In the genomic region with DNA sequence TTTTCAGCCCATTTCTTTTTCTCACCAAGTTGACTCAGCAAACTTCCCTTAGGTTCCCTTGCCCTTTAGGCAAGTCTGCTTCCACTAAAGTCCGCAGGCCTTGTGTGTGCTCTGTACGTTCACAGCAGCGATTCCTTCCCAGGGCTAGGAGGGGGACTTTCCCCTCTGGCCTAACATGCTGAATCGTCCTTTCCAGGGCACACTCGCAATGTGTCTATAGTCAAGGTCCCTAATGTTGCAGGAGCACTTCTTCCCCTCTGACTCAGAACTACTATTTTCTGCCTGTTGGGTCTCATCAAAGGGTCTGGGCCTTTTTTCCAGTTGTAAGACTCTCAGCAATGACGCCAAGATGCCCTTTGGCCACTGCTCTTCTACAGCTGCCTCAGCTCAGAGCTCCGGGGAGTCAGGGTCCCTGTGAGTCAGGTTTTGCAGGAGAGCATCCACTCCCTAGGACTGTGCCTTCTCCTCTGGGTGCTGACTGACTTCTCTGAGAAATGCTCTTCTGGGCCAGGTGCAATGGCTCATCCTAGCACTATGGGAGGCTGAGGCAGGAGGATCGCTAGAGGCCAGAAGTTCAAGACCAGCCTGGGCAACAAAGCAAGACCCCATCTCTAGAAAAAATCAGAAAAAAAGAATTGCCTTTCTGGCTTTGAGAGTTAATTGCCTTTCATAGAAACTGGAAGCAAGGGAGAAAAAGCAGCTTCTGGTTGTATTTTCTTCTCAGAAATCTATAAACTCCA, we compare ENCODE assay signal across 1 cellular context.
TF ChIP-seq lines count a peak whose summit lies in the region.

No MANE protein-coding gene starts in this region.

TF ChIP-seq in HepG2, 621 proteins besides CTCF, POLR2A, EP300 and RAD21 (continued from another document and continues in another):
- TF ChIP-seq BCL3 (CRISPR knock-in tag; IDR thresholded peaks at IDR 0.05) (no peak; the same call in 1 of the 2 replicates), SPEN (CRISPR knock-in tag; IDR thresholded peaks at IDR 0.05; ENCODE audit: low read depth) (no peak), ZNF564 (CRISPR knock-in tag; IDR thresholded peaks at IDR 0.05) (no peak), SMARCE1 (IDR thresholded peaks at IDR 0.05; ENCODE audit: borderline replicate concordance) (no peak), ZNF431 (CRISPR knock-in tag; IDR thresholded peaks at IDR 0.05; ENCODE audit: borderline replicate concordance, low read depth) (0 out of 2 replicates have a peak, but pooled peaks have one; percentile 79), FOXM1 (CRISPR knock-in tag; IDR thresholded peaks at IDR 0.05) (no peak), KLF16 (CRISPR knock-in tag; IDR thresholded peaks at IDR 0.05) (no peak), DRAP1 (CRISPR knock-in tag; IDR thresholded peaks at IDR 0.05) (no peak), KDM5B (CRISPR knock-in tag; IDR thresholded peaks at IDR 0.05; ENCODE audit: borderline replicate concordance) (no peak; the same call in 1 of the 2 replicates), RBM39 (IDR thresholded peaks at IDR 0.05; ENCODE audit: low read depth, low read length, poor library complexity, severe bottlenecking) (peak; percentile 2), NR1H2 (CRISPR knock-in tag; IDR thresholded peaks at IDR 0.05; ENCODE audit: borderline replicate concordance, low read depth) (no peak), CBFB (CRISPR knock-in tag; IDR thresholded peaks at IDR 0.05) (0 out of 2 replicates have a peak, but pooled peaks have one; percentile 35), PTBP1 (IDR thresholded peaks at IDR 0.05; ENCODE audit: low read depth, low read length, poor library complexity, severe bottlenecking) (no peak), REXO4 (CRISPR knock-in tag; IDR thresholded peaks at IDR 0.05; ENCODE audit: borderline replicate concordance) (no peak), PPARG (CRISPR knock-in tag; conservative IDR thresholded peaks at IDR 0.05) (0 out of 2 replicates have a peak, but pooled peaks have one; percentile 10), GABPB1 (CRISPR knock-in tag; IDR thresholded peaks at IDR 0.05) (no peak), ZNF556 (CRISPR knock-in tag; IDR thresholded peaks at IDR 0.05; ENCODE audit: borderline replicate concordance) (no peak), ZNF160 (CRISPR knock-in tag; IDR thresholded peaks at IDR 0.05) (no peak), MEF2D (CRISPR knock-in tag; IDR thresholded peaks at IDR 0.05) (peak; percentile 16; the same call in 1 of the 2 replicates), ZMYM3 (CRISPR knock-in tag; IDR thresholded peaks at IDR 0.05) (peak; percentile 85), ZNF878 (CRISPR knock-in tag; IDR thresholded peaks at IDR 0.05) (no peak), ZNF709 (CRISPR knock-in tag; IDR thresholded peaks at IDR 0.05) (no peak), MYNN (CRISPR knock-in tag; IDR thresholded peaks at IDR 0.05; ENCODE audit: low read depth) (no peak), JUND (CRISPR knock-in tag; IDR thresholded peaks at IDR 0.05) (no peak), LCORL (IDR thresholded peaks at IDR 0.05) (no peak), LCORL (CRISPR knock-in tag; IDR thresholded peaks at IDR 0.05) (no peak; the same call in 1 of the 2 replicates), ZNF33B (CRISPR knock-in tag; IDR thresholded peaks at IDR 0.05) (no peak)
- TF ChIP-seq, protein P1, sequence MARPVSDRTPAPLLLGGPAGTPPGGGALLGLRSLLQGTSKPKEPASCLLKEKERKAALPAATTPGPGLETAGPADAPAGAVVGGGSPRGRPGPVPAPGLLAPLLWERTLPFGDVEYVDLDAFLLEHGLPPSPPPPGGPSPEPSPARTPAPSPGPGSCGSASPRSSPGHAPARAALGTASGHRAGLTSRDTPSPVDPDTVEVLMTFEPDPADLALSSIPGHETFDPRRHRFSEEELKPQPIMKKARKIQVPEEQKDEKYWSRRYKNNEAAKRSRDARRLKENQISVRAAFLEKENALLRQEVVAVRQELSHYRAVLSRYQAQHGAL (CRISPR knock-in tag; IDR thresholded peaks at IDR 0.05; ENCODE audit: not compliant biosample characterization) = no peak
- TF ChIP-seq, protein P2, sequence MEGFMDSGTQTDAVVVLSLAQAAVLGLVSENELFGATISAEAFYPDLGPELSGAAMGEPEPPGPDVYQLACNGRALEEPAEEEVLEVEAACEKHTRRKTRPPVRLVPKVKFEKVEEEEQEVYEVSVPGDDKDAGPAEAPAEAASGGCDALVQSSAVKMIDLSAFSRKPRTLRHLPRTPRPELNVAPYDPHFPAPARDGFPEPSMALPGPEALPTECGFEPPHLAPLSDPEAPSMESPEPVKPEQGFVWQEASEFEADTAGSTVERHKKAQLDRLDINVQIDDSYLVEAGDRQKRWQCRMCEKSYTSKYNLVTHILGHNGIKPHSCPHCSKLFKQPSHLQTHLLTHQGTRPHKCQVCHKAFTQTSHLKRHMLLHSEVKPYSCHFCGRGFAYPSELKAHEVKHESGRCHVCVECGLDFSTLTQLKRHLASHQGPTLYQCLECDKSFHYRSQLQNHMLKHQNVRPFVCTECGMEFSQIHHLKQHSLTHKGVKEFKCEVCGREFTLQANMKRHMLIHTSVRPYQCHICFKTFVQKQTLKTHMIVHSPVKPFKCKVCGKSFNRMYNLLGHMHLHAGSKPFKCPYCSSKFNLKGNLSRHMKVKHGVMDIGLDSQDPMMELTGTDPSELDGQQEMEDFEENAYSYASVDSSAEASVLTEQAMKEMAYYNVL (CRISPR knock-in tag; IDR thresholded peaks at IDR 0.05; ENCODE audit: borderline replicate concordance) = peak; percentile 54; the same call in 1 of the 2 replicates
- TF ChIP-seq, protein P3, sequence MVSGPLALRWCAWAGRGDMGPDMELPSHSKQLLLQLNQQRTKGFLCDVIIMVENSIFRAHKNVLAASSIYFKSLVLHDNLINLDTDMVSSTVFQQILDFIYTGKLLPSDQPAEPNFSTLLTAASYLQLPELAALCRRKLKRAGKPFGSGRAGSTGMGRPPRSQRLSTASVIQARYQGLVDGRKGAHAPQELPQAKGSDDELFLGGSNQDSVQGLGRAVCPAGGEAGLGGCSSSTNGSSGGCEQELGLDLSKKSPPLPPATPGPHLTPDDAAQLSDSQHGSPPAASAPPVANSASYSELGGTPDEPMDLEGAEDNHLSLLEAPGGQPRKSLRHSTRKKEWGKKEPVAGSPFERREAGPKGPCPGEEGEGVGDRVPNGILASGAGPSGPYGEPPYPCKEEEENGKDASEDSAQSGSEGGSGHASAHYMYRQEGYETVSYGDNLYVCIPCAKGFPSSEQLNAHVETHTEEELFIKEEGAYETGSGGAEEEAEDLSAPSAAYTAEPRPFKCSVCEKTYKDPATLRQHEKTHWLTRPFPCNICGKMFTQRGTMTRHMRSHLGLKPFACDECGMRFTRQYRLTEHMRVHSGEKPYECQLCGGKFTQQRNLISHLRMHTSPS (CRISPR knock-in tag; IDR thresholded peaks at IDR 0.05; ENCODE audit: low read depth) = no peak; the same call in 1 of the 2 replicates
- TF ChIP-seq, protein P4, sequence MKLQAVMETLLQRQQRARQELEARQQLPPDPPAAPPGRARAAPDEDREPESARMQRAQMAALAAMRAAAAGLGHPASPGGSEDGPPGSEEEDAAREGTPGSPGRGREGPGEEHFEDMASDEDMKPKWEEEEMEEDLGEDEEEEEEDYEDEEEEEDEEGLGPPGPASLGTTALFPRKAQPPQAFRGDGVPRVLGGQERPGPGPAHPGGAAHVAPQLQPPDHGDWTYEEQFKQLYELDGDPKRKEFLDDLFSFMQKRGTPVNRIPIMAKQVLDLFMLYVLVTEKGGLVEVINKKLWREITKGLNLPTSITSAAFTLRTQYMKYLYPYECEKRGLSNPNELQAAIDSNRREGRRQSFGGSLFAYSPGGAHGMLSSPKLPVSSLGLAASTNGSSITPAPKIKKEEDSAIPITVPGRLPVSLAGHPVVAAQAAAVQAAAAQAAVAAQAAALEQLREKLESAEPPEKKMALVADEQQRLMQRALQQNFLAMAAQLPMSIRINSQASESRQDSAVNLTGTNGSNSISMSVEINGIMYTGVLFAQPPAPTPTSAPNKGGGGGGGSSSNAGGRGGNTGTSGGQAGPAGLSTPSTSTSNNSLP (IDR thresholded peaks at IDR 0.05; ENCODE audit: low read depth, low read length) = 0 out of 2 replicates have a peak, but pooled peaks have one; percentile 22
- TF ChIP-seq, protein P5, sequence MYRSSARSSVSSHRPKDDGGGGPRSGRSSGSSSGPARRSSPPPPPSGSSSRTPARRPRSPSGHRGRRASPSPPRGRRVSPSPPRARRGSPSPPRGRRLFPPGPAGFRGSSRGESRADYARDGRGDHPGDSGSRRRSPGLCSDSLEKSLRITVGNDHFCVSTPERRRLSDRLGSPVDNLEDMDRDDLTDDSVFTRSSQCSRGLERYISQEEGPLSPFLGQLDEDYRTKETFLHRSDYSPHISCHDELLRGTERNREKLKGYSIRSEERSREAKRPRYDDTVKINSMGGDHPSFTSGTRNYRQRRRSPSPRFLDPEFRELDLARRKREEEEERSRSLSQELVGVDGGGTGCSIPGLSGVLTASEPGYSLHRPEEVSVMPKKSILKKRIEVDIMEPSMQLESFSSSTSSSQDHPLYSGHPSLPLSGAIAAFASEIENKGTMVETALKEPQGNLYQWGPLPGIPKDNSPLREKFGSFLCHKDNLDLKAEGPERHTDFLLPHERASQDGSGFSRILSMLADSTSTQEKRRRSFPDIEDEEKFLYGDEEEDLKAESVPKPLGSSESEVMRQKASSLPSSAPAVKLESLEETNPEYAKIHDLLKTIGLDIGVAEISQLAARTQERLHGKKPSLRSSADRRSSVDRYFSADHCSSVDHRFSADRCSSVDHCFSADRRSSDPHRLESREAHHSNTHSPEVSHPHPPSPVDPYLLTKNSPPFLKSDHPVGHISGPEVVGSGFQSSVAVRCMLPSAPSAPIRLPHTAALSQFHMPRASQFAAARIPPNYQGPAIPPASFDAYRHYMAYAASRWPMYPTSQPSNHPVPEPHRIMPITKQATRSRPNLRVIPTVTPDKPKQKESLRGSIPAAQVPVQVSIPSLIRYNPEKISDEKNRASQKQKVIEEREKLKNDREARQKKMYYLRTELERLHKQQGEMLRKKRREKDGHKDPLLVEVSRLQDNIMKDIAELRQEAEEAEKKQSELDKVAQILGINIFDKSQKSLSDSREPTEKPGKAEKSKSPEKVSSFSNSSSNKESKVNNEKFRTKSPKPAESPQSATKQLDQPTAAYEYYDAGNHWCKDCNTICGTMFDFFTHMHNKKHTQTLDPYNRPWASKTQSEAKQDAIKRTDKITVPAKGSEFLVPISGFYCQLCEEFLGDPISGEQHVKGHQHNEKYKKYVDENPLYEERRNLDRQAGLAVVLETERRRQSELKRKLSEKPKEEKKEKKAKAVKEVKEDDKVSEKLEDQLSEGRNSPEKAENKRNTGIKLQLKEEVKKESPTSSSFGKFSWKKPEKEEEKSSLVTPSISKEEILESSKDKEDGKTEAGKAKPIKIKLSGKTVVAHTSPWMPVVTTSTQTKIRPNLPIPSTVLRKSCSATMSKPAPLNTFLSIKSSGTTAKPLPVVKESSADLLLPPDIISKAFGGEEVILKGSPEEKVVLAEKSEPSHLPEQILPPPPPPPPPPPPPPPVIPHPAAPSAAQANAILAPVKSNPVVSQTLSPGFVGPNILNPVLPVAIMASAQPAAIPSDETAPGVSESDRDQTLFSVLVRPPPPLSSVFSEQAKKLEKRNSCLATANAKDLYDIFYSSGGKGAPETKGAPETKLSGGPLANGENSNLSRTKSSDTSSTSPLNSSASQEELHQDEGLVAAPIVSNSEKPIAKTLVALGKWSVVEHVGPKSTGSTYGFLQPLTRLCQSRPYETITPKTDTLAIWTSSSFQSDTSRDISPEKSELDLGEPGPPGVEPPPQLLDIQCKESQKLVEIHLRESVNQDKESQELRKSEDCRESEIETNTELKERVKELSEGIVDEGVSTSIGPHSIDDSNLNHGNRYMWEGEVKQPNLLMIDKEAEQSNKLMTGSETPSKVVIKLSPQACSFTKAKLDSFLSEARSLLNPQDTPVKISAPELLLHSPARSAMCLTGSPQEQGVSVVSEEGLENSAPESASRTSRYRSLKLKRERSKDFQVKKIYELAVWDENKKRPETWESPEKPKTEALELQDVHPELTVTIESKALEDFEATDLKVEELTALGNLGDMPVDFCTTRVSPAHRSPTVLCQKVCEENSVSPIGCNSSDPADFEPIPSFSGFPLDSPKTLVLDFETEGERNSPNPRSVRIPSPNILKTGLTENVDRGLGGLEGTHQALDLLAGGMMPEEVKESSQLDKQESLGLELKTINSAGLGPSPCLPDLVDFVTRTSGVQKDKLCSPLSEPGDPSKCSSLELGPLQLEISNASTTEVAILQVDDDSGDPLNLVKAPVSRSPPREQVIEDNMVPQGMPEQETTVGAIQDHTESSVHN (CRISPR knock-in tag; IDR thresholded peaks at IDR 0.05) = no peak
- TF ChIP-seq, protein P6, sequence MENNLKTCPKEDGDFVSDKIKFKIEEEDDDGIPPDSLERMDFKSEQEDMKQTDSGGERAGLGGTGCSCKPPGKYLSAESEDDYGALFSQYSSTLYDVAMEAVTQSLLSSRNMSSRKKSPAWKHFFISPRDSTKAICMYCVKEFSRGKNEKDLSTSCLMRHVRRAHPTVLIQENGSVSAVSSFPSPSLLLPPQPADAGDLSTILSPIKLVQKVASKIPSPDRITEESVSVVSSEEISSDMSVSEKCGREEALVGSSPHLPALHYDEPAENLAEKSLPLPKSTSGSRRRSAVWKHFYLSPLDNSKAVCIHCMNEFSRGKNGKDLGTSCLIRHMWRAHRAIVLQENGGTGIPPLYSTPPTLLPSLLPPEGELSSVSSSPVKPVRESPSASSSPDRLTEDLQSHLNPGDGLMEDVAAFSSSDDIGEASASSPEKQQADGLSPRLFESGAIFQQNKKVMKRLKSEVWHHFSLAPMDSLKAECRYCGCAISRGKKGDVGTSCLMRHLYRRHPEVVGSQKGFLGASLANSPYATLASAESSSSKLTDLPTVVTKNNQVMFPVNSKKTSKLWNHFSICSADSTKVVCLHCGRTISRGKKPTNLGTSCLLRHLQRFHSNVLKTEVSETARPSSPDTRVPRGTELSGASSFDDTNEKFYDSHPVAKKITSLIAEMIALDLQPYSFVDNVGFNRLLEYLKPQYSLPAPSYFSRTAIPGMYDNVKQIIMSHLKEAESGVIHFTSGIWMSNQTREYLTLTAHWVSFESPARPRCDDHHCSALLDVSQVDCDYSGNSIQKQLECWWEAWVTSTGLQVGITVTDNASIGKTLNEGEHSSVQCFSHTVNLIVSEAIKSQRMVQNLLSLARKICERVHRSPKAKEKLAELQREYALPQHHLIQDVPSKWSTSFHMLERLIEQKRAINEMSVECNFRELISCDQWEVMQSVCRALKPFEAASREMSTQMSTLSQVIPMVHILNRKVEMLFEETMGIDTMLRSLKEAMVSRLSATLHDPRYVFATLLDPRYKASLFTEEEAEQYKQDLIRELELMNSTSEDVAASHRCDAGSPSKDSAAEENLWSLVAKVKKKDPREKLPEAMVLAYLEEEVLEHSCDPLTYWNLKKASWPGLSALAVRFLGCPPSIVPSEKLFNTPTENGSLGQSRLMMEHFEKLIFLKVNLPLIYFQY (CRISPR knock-in tag; IDR thresholded peaks at IDR 0.05; ENCODE audit: borderline replicate concordance) = peak; percentile 44; the same call in 1 of the 2 replicates
